In the genomic region with DNA sequence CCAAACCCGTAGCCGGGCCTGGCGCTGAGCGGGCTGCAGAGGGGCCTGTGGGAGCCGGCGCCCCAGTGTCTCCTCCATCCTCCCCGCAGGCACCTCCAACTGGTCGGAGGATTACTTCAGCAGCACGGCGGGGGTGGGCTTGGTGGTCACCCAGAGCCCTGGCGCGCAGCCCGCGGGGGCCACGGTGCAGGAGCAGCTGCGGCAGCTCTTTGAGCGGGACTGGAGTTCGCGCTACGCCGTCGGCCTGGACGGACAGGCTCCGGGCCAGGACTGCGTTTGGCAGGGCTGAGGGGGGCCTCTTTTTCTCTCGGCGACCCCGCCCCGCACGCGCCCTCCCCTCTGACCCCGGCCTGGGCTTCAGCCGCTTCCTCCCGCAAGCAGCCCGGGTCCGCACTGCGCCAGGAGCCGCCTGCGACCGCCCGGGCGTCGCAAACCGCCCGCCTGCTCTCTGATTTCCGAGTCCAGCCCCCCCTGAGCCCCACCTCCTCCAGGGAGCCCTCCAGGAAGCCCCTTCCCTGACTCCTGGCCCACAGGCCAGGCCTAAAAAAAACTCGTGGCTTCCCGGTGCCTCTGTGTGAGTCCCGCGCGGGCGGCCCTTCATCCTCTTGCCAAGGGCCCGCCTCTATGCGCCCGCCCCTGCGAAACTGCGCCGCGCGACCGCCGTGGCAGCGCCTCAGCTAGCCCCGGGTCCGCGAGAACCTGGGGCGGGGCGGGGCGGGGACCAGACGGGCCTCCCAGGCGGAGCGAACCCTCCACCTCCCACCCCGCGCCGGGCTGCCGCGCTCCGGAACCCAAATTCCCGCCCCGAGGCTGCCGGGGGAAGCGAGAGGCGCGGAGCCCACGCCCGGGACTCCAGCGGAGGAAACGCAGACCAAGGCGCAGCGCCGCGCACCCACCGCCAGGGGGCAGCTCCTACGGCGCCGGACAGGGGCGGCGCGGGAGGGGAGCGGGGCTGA, we compare ENCODE assay signal across 1 cellular context.
TF ChIP-seq lines count a peak whose summit lies in the region.

No MANE protein-coding gene starts in this region.

TF ChIP-seq in K562, 482 proteins besides CTCF, POLR2A, EP300 and RAD21 (continues in another document):
- TF ChIP-seq, protein P1, sequence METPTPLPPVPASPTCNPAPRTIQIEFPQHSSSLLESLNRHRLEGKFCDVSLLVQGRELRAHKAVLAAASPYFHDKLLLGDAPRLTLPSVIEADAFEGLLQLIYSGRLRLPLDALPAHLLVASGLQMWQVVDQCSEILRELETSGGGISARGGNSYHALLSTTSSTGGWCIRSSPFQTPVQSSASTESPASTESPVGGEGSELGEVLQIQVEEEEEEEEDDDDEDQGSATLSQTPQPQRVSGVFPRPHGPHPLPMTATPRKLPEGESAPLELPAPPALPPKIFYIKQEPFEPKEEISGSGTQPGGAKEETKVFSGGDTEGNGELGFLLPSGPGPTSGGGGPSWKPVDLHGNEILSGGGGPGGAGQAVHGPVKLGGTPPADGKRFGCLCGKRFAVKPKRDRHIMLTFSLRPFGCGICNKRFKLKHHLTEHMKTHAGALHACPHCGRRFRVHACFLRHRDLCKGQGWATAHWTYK (CRISPR knock-in tag; IDR thresholded peaks at IDR 0.05): no peak
- TF ChIP-seq MAZ (CRISPR knock-in tag; conservative IDR thresholded peaks at IDR 0.05 in 1 of 2, IDR thresholded peaks at IDR 0.05 in 1 of 2) (peak; percentile 72 to 89), CHD4 (IDR thresholded peaks at IDR 0.05; ENCODE audit: insufficient read depth, insufficient replicate concordance, low read depth, low read length, poor library complexity, severe bottlenecking) (no peak), GABPB1 (CRISPR knock-in tag; IDR thresholded peaks at IDR 0.05) (peak; percentile 92), KDM5B (IDR thresholded peaks at IDR 0.05; ENCODE audit: insufficient replicate concordance, low read depth, low read length) (no peak), CBX5 (IDR thresholded peaks at IDR 0.05; ENCODE audit: borderline replicate concordance, low read depth) (no peak), ILK (tag; IDR thresholded peaks at IDR 0.05; ENCODE audit: borderline replicate concordance, low read depth) (no peak), ZNF766 (CRISPR knock-in tag; conservative IDR thresholded peaks at IDR 0.05) (no peak), ZNF134 (CRISPR knock-in tag; conservative IDR thresholded peaks at IDR 0.05) (no peak), HNRNPLL (IDR thresholded peaks at IDR 0.05; ENCODE audit: low read depth, low read length, poor library complexity, severe bottlenecking) (peak; percentile 37), HCFC1 (IDR thresholded peaks at IDR 0.05; ENCODE audit: low read depth, low read length) (peak; percentile 64), NFRKB (IDR thresholded peaks at IDR 0.05; ENCODE audit: low read depth) (no peak), RBM25 (IDR thresholded peaks at IDR 0.05; ENCODE audit: low read depth, low read length, severe bottlenecking) (no peak), NR4A1 (CRISPR knock-in tag; IDR thresholded peaks at IDR 0.05) (no peak), NR4A1 (tag; IDR thresholded peaks at IDR 0.05) (no peak), TAF1 (IDR thresholded peaks at IDR 0.05; ENCODE audit: control insufficient read depth, extremely low read depth, insufficient read depth, low read length, severe bottlenecking) (no peak), MTA3 (IDR thresholded peaks at IDR 0.05; ENCODE audit: borderline replicate concordance) (0 out of 2 replicates have a peak, but pooled peaks have one; percentile 25), CHD1 (IDR thresholded peaks at IDR 0.05; ENCODE audit: low read length) (no peak), U2AF1 (optimal IDR thresholded peaks at IDR 0.05; ENCODE audit: low read depth, low read length) (no peak), ZNF3 (CRISPR knock-in tag; IDR thresholded peaks at IDR 0.05) (no peak), PHTF2 (CRISPR knock-in tag; IDR thresholded peaks at IDR 0.05) (no peak), KLF13 (tag; IDR thresholded peaks at IDR 0.05; ENCODE audit: borderline replicate concordance, low read depth) (no peak), SMAD4 (CRISPR knock-in tag; conservative IDR thresholded peaks at IDR 0.05) (peak; percentile 52; the same call in 1 of the 2 replicates), TARDBP (IDR thresholded peaks at IDR 0.05) (0 out of 2 replicates have a peak, but pooled peaks have one; percentile 30), ARID1B (IDR thresholded peaks at IDR 0.05) (no peak), MBD2 (IDR thresholded peaks at IDR 0.05; ENCODE audit: borderline replicate concordance, low read depth) (no peak), SAFB (IDR thresholded peaks at IDR 0.05; ENCODE audit: borderline replicate concordance, low read depth, low read length) (peak; percentile 74; the same call in 1 of the 2 replicates), ZNF699 (CRISPR knock-in tag; IDR thresholded peaks at IDR 0.05; ENCODE audit: insufficient replicate concordance) (no peak), ZBED1 (IDR thresholded peaks at IDR 0.05) (no peak), HDGF (IDR thresholded peaks at IDR 0.05) (no peak), GABPA (tag; conservative IDR thresholded peaks at IDR 0.05; ENCODE audit: low read depth) (peak; percentile 85), TEAD2 (tag; IDR thresholded peaks at IDR 0.05) (no peak), ZNF143 (CRISPR knock-in tag; IDR thresholded peaks at IDR 0.05) (no peak), RBM15 (IDR thresholded peaks at IDR 0.05; ENCODE audit: insufficient read depth, low read length) (no peak), FIP1L1 (IDR thresholded peaks at IDR 0.05; ENCODE audit: low read depth, low read length, poor library complexity, severe bottlenecking) (peak; percentile 24), STAT5A (IDR thresholded peaks at IDR 0.05; ENCODE audit: borderline replicate concordance, low read length) (no peak), ZNF436 (CRISPR knock-in tag; IDR thresholded peaks at IDR 0.05) (peak; percentile 67), FOXK1 (CRISPR knock-in tag; IDR thresholded peaks at IDR 0.05; ENCODE audit: borderline replicate concordance) (no peak), RBFOX2 (IDR thresholded peaks at IDR 0.05; ENCODE audit: low read depth, low read length) (peak; percentile 64)
- TF ChIP-seq, protein P2, sequence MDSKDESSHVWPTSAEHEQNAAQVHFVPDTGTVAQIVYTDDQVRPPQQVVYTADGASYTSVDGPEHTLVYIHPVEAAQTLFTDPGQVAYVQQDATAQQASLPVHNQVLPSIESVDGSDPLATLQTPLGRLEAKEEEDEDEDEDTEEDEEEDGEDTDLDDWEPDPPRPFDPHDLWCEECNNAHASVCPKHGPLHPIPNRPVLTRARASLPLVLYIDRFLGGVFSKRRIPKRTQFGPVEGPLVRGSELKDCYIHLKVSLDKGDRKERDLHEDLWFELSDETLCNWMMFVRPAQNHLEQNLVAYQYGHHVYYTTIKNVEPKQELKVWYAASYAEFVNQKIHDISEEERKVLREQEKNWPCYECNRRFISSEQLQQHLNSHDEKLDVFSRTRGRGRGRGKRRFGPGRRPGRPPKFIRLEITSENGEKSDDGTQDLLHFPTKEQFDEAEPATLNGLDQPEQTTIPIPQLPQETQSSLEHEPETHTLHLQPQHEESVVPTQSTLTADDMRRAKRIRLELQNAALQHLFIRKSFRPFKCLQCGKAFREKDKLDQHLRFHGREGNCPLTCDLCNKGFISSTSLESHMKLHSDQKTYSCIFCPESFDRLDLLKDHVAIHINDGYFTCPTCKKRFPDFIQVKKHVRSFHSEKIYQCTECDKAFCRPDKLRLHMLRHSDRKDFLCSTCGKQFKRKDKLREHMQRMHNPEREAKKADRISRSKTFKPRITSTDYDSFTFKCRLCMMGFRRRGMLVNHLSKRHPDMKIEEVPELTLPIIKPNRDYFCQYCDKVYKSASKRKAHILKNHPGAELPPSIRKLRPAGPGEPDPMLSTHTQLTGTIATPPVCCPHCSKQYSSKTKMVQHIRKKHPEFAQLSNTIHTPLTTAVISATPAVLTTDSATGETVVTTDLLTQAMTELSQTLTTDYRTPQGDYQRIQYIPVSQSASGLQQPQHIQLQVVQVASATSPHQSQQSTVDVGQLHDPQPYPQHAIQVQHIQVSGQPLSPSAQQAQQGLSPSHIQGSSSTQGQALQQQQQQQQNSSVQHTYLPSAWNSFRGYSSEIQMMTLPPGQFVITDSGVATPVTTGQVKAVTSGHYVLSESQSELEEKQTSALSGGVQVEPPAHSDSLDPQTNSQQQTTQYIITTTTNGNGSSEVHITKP (IDR thresholded peaks at IDR 0.05; ENCODE audit: partially characterized antibody): no peak
- TF ChIP-seq, protein P3, sequence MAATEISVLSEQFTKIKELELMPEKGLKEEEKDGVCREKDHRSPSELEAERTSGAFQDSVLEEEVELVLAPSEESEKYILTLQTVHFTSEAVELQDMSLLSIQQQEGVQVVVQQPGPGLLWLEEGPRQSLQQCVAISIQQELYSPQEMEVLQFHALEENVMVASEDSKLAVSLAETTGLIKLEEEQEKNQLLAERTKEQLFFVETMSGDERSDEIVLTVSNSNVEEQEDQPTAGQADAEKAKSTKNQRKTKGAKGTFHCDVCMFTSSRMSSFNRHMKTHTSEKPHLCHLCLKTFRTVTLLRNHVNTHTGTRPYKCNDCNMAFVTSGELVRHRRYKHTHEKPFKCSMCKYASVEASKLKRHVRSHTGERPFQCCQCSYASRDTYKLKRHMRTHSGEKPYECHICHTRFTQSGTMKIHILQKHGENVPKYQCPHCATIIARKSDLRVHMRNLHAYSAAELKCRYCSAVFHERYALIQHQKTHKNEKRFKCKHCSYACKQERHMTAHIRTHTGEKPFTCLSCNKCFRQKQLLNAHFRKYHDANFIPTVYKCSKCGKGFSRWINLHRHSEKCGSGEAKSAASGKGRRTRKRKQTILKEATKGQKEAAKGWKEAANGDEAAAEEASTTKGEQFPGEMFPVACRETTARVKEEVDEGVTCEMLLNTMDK (IDR thresholded peaks at IDR 0.05; ENCODE audit: borderline replicate concordance, insufficient read depth, low read depth, low read length, poor library complexity, severe bottlenecking): peak; percentile 79
- TF ChIP-seq, protein P4, sequence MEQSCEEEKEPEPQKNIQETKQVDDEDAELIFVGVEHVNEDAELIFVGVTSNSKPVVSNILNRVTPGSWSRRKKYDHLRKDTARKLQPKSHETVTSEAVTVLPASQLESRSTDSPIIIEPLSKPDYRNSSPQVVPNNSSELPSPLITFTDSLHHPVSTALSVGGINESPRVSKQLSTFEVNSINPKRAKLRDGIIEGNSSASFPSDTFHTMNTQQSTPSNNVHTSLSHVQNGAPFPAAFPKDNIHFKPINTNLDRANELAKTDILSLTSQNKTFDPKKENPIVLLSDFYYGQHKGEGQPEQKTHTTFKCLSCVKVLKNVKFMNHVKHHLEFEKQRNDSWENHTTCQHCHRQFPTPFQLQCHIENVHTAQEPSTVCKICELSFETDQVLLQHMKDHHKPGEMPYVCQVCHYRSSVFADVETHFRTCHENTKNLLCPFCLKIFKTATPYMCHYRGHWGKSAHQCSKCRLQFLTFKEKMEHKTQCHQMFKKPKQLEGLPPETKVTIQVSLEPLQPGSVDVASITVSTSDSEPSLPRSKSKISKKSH (CRISPR knock-in tag; IDR thresholded peaks at IDR 0.05): no peak
- TF ChIP-seq, protein P5, sequence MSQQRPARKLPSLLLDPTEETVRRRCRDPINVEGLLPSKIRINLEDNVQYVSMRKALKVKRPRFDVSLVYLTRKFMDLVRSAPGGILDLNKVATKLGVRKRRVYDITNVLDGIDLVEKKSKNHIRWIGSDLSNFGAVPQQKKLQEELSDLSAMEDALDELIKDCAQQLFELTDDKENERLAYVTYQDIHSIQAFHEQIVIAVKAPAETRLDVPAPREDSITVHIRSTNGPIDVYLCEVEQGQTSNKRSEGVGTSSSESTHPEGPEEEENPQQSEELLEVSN (IDR thresholded peaks at IDR 0.05; ENCODE audit: borderline replicate concordance in 1 of 2, extremely low read depth in 1 of 2, insufficient read depth in 1 of 2, insufficient read length in 1 of 2, low read depth in 1 of 2, low read length in 1 of 2, poor library complexity in 1 of 2, severe bottlenecking in 1 of 2): peak in 1 of 2 experiments; percentile 55
- TF ChIP-seq, protein P6, sequence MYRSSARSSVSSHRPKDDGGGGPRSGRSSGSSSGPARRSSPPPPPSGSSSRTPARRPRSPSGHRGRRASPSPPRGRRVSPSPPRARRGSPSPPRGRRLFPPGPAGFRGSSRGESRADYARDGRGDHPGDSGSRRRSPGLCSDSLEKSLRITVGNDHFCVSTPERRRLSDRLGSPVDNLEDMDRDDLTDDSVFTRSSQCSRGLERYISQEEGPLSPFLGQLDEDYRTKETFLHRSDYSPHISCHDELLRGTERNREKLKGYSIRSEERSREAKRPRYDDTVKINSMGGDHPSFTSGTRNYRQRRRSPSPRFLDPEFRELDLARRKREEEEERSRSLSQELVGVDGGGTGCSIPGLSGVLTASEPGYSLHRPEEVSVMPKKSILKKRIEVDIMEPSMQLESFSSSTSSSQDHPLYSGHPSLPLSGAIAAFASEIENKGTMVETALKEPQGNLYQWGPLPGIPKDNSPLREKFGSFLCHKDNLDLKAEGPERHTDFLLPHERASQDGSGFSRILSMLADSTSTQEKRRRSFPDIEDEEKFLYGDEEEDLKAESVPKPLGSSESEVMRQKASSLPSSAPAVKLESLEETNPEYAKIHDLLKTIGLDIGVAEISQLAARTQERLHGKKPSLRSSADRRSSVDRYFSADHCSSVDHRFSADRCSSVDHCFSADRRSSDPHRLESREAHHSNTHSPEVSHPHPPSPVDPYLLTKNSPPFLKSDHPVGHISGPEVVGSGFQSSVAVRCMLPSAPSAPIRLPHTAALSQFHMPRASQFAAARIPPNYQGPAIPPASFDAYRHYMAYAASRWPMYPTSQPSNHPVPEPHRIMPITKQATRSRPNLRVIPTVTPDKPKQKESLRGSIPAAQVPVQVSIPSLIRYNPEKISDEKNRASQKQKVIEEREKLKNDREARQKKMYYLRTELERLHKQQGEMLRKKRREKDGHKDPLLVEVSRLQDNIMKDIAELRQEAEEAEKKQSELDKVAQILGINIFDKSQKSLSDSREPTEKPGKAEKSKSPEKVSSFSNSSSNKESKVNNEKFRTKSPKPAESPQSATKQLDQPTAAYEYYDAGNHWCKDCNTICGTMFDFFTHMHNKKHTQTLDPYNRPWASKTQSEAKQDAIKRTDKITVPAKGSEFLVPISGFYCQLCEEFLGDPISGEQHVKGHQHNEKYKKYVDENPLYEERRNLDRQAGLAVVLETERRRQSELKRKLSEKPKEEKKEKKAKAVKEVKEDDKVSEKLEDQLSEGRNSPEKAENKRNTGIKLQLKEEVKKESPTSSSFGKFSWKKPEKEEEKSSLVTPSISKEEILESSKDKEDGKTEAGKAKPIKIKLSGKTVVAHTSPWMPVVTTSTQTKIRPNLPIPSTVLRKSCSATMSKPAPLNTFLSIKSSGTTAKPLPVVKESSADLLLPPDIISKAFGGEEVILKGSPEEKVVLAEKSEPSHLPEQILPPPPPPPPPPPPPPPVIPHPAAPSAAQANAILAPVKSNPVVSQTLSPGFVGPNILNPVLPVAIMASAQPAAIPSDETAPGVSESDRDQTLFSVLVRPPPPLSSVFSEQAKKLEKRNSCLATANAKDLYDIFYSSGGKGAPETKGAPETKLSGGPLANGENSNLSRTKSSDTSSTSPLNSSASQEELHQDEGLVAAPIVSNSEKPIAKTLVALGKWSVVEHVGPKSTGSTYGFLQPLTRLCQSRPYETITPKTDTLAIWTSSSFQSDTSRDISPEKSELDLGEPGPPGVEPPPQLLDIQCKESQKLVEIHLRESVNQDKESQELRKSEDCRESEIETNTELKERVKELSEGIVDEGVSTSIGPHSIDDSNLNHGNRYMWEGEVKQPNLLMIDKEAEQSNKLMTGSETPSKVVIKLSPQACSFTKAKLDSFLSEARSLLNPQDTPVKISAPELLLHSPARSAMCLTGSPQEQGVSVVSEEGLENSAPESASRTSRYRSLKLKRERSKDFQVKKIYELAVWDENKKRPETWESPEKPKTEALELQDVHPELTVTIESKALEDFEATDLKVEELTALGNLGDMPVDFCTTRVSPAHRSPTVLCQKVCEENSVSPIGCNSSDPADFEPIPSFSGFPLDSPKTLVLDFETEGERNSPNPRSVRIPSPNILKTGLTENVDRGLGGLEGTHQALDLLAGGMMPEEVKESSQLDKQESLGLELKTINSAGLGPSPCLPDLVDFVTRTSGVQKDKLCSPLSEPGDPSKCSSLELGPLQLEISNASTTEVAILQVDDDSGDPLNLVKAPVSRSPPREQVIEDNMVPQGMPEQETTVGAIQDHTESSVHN (IDR thresholded peaks at IDR 0.05; ENCODE audit: borderline replicate concordance in 1 of 2, low read depth in 1 of 2): no peak
